Comparison of ENCODE assay signal across 24 cellular contexts in genomic region chr4:47641755-47642154, GRCh38.
A peak's percentile ranks its signal among the peaks of the same experiment; 100 is the strongest.
DNase-seq lines count a peak whose midpoint lies in the region; ATAC-seq and TF ChIP-seq lines count a peak whose summit lies in the region.
"Had no signal": no experiment of that assay in that cellular context is flagged by ENCODE, and none has a peak within 500 bp of the region (broad histone marks: within the 10 kb centered on the region; RNA-seq: fewer than 3 reads in every experiment).

No MANE protein-coding gene starts in this region.

- H3K4me1 ChIP-seq in tibial nerve = peaks cover 0 to 20% (median 12%) of the 10 kb centered on the region in 4 donors
- H3K4me1 ChIP-seq: adrenal gland, gastrocnemius medialis, psoas muscle, transverse colon had no signal

- no peaks in the 10 kb centered on the region for H3K27me3 ChIP-seq in tibial nerve
- H3K27me3 ChIP-seq: adrenal gland, gastrocnemius medialis, transverse colon had no signal

- no peak for TF ChIP-seq EP300 in tibial nerve (IDR thresholded peaks at IDR 0.05)

- peaks cover 0 to 2% (median 0%) of the 10 kb centered on the region in 4 donors for H3K9me3 ChIP-seq in tibial nerve
- H3K9me3 ChIP-seq: adrenal gland, gastrocnemius medialis, psoas muscle, transverse colon had no signal

- ATAC-seq in HG03442 (IDR thresholded peaks at IDR 0.05; ENCODE audit: unreplicated experiment) = no peak
- ATAC-seq: gastrocnemius medialis, natural killer cell, psoas muscle had no signal

- no peaks in the 10 kb centered on the region for H3K36me3 ChIP-seq in tibial nerve
- H3K36me3 ChIP-seq: adrenal gland, gastrocnemius medialis, transverse colon had no signal

- no peak for TF ChIP-seq CTCF in fibroblast of mammary gland (conservative IDR thresholded peaks at IDR 0.05; ENCODE audit: control insufficient read depth, insufficient read depth, low read depth, low read length)
- TF ChIP-seq CTCF in tibial nerve (IDR thresholded peaks at IDR 0.05) = no peak

- DNase-seq in NCI-H82 (lab: John Stamatoyannopoulos, UW) (peak; percentile 10), NCI-H82 treated with DMSO at 0.1 percent for 48 hours (lab: John Stamatoyannopoulos, UW; ENCODE audit: unreplicated experiment) (no peak), RPMI7951 (ENCODE audit: low read depth) (peak; percentile 63), fibroblast of mammary gland (ENCODE audit: low read depth) (peak; percentile 41), skeletal muscle cell (ENCODE audit: low read depth) (peak; percentile 64), tibial nerve (ENCODE audit: low spot score in 2 of 2) (no peak), NCI-H526 treated with DMSO at 0.1 percent for 48 hours (lab: John Stamatoyannopoulos, UW) (no peak)
- DNase-seq: activated CD4-positive, CD25-positive, alpha-beta regulatory T cell; activated naive CD4-positive, alpha-beta T cell treated with Interleukin-2 at 50 U/mL for 16 hours; adrenal gland; effector CD4-positive, alpha-beta T cell; gastrocnemius medialis; islet precursor cell; KG1; midbrain; natural killer cell; NCI-H1436 treated with DMSO at 0.1 percent for 48 hours; occipital lobe; psoas muscle; SHP77 treated with DMSO at 0.1 percent for 48 hours; small intestine; stimulated activated CD4-positive, alpha-beta T cell treated with anti-CD3 and anti-CD28 coated beads, Interleukin-2, amount 100 ng/mL, for 24 hours; transverse colon had no signal

- peak overlapping the region in 1 of 4 donors; percentile 63 for H3K27ac ChIP-seq in tibial nerve
- H3K27ac ChIP-seq: adrenal gland, gastrocnemius medialis, psoas muscle, transverse colon had no signal

- no peak for TF ChIP-seq POLR2A in tibial nerve (IDR thresholded peaks at IDR 0.05)

- H3K4me3 ChIP-seq in fibroblast of mammary gland (ENCODE audit: control insufficient read depth, low read depth, low read length) (no peak overlapping the region), skeletal muscle cell (ENCODE audit: low read depth, low read length) (no peak overlapping the region), tibial nerve (no peak overlapping the region)
- H3K4me3 ChIP-seq: adrenal gland, gastrocnemius medialis, psoas muscle, transverse colon had no signal

- WGBS in tibial nerve, 2 donors = 48 to 56% methylated on average over 1 of the region's 1 CpG

Comparison
In these comparisons a context has a peak if more than half of its experiments do, and no peak if none do; other contexts are left out.
1. DNase-seq: peak in NCI-H82 (single experiment), RPMI7951 (single experiment), fibroblast of mammary gland (single experiment) and skeletal muscle cell (single experiment); none in NCI-H82 treated with DMSO at 0.1 percent for 48 hours (single experiment), tibial nerve (0 of 2) and NCI-H526 treated with DMSO at 0.1 percent for 48 hours (single experiment).